18 cellular contexts compared by ENCODE assay signal in genomic region chr22:36512333-36512732, GRCh38. TPM values are rescaled to one million over a fixed set of nuclear protein-coding genes. Genes with fewer than 3 reads are reported as not detected.
DNase-seq lines count a peak whose midpoint lies in the region; ATAC-seq and TF ChIP-seq lines count a peak whose summit lies in the region.
"Had no signal": no experiment of that assay in that cellular context is flagged by ENCODE, and none has a peak within 500 bp of the region (broad histone marks: within the 10 kb centered on the region; RNA-seq: fewer than 3 reads in every experiment).

No MANE protein-coding gene starts in this region.

- H3K27ac Mint-ChIP-seq in activated T-cell treated with anti-CD3 and anti-CD28 coated beads, Interleukin-2, amount 50 U/mL, for 24 hours, result peak overlapping the region; percentile 54
- H3K27ac Mint-ChIP-seq in stimulated activated naive CD8-positive, alpha-beta T cell treated with anti-CD3 and anti-CD28 coated beads, Interleukin-15, Interleukin-2, amounts not matched to agents 100 ng/mL and 50 ng/mL, for 24 hours, result peak overlapping the region; percentile 7

- intact Hi-C loops in esophagus squamous epithelium (cut with DNase I), result no loop called here

- no peak overlapping the region for H3K4me3 ChIP-seq in esophagus squamous epithelium
- H3K4me3 ChIP-seq: A549, BLaER1, GM23338 had no signal

- H3K36me3 Mint-ChIP-seq in activated T-cell treated with anti-CD3 and anti-CD28 coated beads, Interleukin-2, amount 50 U/mL, for 24 hours (ENCODE audit: low read depth), result peaks cover 76% of the 10 kb centered on the region
- peaks cover 70% of the 10 kb centered on the region for H3K36me3 Mint-ChIP-seq in stimulated activated naive CD8-positive, alpha-beta T cell treated with anti-CD3 and anti-CD28 coated beads, Interleukin-15, Interleukin-2, amounts not matched to agents 100 ng/mL and 50 ng/mL, for 24 hours (ENCODE audit: low read depth)

- peaks cover 18 to 49% (median 36%) of the 10 kb centered on the region in 3 donors for H3K4me1 ChIP-seq in esophagus squamous epithelium

- TF ChIP-seq POLR2A in esophagus squamous epithelium (IDR thresholded peaks at IDR 0.05), result no peak

- no peaks in the 10 kb centered on the region for H3K9me3 Mint-ChIP-seq in activated T-cell treated with anti-CD3 and anti-CD28 coated beads, Interleukin-2, amount 50 U/mL, for 24 hours
- no peaks in the 10 kb centered on the region for H3K9me3 Mint-ChIP-seq in stimulated activated naive CD8-positive, alpha-beta T cell treated with anti-CD3 and anti-CD28 coated beads, Interleukin-15, Interleukin-2, amounts not matched to agents 100 ng/mL and 50 ng/mL, for 24 hours
- H3K9me3 Mint-ChIP-seq: CD14-positive monocyte had no signal

- DNase-seq in activated T-cell treated with anti-CD3 and anti-CD28 coated beads, Interleukin-2, amount 50 U/mL, for 24 hours, result no peak
- no peak for DNase-seq in activated T-cell treated with anti-CD3 and anti-CD28 coated beads, Interleukin-2, amount 50 U/mL, for 48 hours
- no peak for DNase-seq in stimulated activated naive CD8-positive, alpha-beta T cell treated with anti-CD3 and anti-CD28 coated beads, Interleukin-15, Interleukin-2, amounts not matched to agents 100 U/mL and 50 U/mL, for 24 hours
- DNase-seq in esophagus squamous epithelium (lab: John Stamatoyannopoulos, UW) (no peak), cerebellum (ENCODE audit: low spot score) (no peak), AG08396 (ENCODE audit: low spot score) (no peak)
- DNase-seq: CD4-positive, alpha-beta memory T cell; DMS153; DMS79; GDM1; HCEC 1CT had no signal

- H3K27me3 Mint-ChIP-seq in activated T-cell treated with anti-CD3 and anti-CD28 coated beads, Interleukin-2, amount 50 U/mL, for 24 hours, result no peaks in the 10 kb centered on the region
- no peaks in the 10 kb centered on the region for H3K27me3 Mint-ChIP-seq in stimulated activated naive CD8-positive, alpha-beta T cell treated with anti-CD3 and anti-CD28 coated beads, Interleukin-15, Interleukin-2, amounts not matched to agents 100 ng/mL and 50 ng/mL, for 24 hours
- H3K27me3 Mint-ChIP-seq: CD4-positive, alpha-beta memory T cell had no signal

- H3K27ac ChIP-seq in esophagus squamous epithelium, result peak overlapping the region in 3 of 4 donors; percentile 9 to 89 (median 83)
- H3K27ac ChIP-seq: 22Rv1, A549, BLaER1 had no signal

- peaks cover 21% of the 10 kb centered on the region for H3K4me1 Mint-ChIP-seq in activated T-cell treated with anti-CD3 and anti-CD28 coated beads, Interleukin-2, amount 50 U/mL, for 24 hours (ENCODE audit: low read depth)
- H3K4me1 Mint-ChIP-seq in stimulated activated naive CD8-positive, alpha-beta T cell treated with anti-CD3 and anti-CD28 coated beads, Interleukin-15, Interleukin-2, amounts not matched to agents 100 ng/mL and 50 ng/mL, for 24 hours (ENCODE audit: low read depth), result peaks cover 4% of the 10 kb centered on the region
- H3K4me1 Mint-ChIP-seq: GM23338 had no signal

- ATAC-seq in stimulated activated naive CD8-positive, alpha-beta T cell treated with anti-CD3 and anti-CD28 coated beads, Interleukin-15, Interleukin-2, amounts not matched to agents 100 U/mL and 50 U/mL, for 24 hours, result no peak
- ATAC-seq in GM21529 (IDR thresholded peaks at IDR 0.05; ENCODE audit: unreplicated experiment), result no peak
- ATAC-seq: A549, GM23338 had no signal

- TF ChIP-seq CTCF in esophagus squamous epithelium (IDR thresholded peaks at IDR 0.05), result no peak

- no peaks in the 10 kb centered on the region for H3K27me3 ChIP-seq in esophagus squamous epithelium
- H3K27me3 ChIP-seq: BLaER1 had no signal

- H3K36me3 ChIP-seq in esophagus squamous epithelium, result peaks cover 44 to 70% (median 59%) of the 10 kb centered on the region in 3 donors

- H3K9me3 ChIP-seq in esophagus squamous epithelium, result no peaks in the 10 kb centered on the region
- H3K9me3 ChIP-seq: A549, BLaER1 had no signal

- 80 to 91% methylated on average over 1 to 8 of the region's 8 CpGs for WGBS in esophagus squamous epithelium, 2 donors

- no peak overlapping the region for H3K4me3 Mint-ChIP-seq in activated T-cell treated with anti-CD3 and anti-CD28 coated beads, Interleukin-2, amount 50 U/mL, for 24 hours
- H3K4me3 Mint-ChIP-seq in stimulated activated naive CD8-positive, alpha-beta T cell treated with anti-CD3 and anti-CD28 coated beads, Interleukin-15, Interleukin-2, amounts not matched to agents 100 ng/mL and 50 ng/mL, for 24 hours, result no peak overlapping the region
- H3K4me3 Mint-ChIP-seq: CD14-positive monocyte, GM23338 had no signal

RNA-seq across cellular contexts. Expression of gene FOXRED2, which starts 5.5 kb away (rescaled TPM):
- 10 to 100 TPM in 2 of 4 donors, 1 to 10 TPM in 2; 3.8 to 21.0 (median 7.6) TPM for total RNA-seq in esophagus squamous epithelium
- 16.1 TPM for total RNA-seq in cerebellum

RNA-seq across cellular contexts. Expression of gene EIF3D, which starts 16.6 kb away (rescaled TPM):
- total RNA-seq in esophagus squamous epithelium (100 to 1,000 TPM; 250 to 385 (median 268) TPM), cerebellum (92.9 TPM)

RNA-seq across cellular contexts. Expression of gene TXN2, which starts 30.9 kb away (rescaled TPM):
- total RNA-seq in esophagus squamous epithelium, result 10 to 100 TPM; 58.4 to 88.4 (median 72.3) TPM
- 12.3 TPM for total RNA-seq in cerebellum
